ENCODE assay signal across 32 cellular contexts in genomic region chr2:235925250-235925919, GRCh38.
"Had no signal": no experiment of that assay in that cellular context is flagged by ENCODE, and none has a peak within 500 bp of the region (broad histone marks: within the 10 kb centered on the region; RNA-seq: fewer than 3 reads in every experiment).

No MANE protein-coding gene starts in this region.

- H3K27ac Mint-ChIP-seq: activated CD4-positive, alpha-beta memory T cell treated with anti-CD3 and anti-CD28 coated beads for 36 hours; activated CD4-positive, alpha-beta T cell treated with anti-CD3 and anti-CD28 coated beads for 36 hours; activated CD4-positive, alpha-beta T cell treated with anti-CD3 and anti-CD28 coated beads, Interleukin-2, amount 10 ng/mL, durations not matched to agents 24 days and 14 days; activated CD8-positive, alpha-beta memory T cell treated with anti-CD3 and anti-CD28 coated beads, Interleukin-2, amount 10 ng/mL, durations not matched to agents 7 days and 5 days; activated CD8-positive, alpha-beta T cell treated with anti-CD3 and anti-CD28 coated beads, Interleukin-2, amount 10 ng/mL, durations not matched to agents 7 days and 5 days; activated naive CD4-positive, alpha-beta T cell treated with anti-CD3 and anti-CD28 coated beads for 36 hours; activated naive CD4-positive, alpha-beta T cell treated with anti-CD3 and anti-CD28 coated beads, Interleukin-2, amount 50 U/mL, for 24 hours; activated naive CD8-positive, alpha-beta T cell treated with anti-CD3 and anti-CD28 coated beads for 36 hours; activated naive CD8-positive, alpha-beta T cell treated with anti-CD3 and anti-CD28 coated beads, Interleukin-2, amount 50 U/mL, for 24 hours; activated T-helper 1 cell treated with anti-CD3 and anti-CD28 coated beads, Interleukin-12 subunit alpha, Interleukin-12 subunit beta, Interleukin-2, Interleukin-4 antibody, amounts not matched to agents 30 ng/mL and 10 ng/mL and 1 ng/mL, durations not matched to agents 14 hours and 24 hours and 36 hours; activated T-helper 2 cell treated with anti-CD3 and anti-CD28 coated beads, Interferon-gamma antibody, Interleukin-2, Interleukin-4, amounts not matched to agents 10 μg/mL and 5 μg/mL and 100 μg/mL, durations not matched to agents 14 hours and 24 hours and 36 hours had no signal

- H3K4me1 ChIP-seq: adrenal gland, body of pancreas, colonic mucosa, foreskin keratinocyte, gastrocnemius medialis had no signal

- H3K27me3 ChIP-seq: adrenal gland, body of pancreas, cardiac muscle cell, colonic mucosa, foreskin keratinocyte, gastrocnemius medialis had no signal

- H3K36me3 ChIP-seq: adrenal gland, colonic mucosa, gastrocnemius medialis had no signal

- H3K4me3 ChIP-seq: adrenal gland, body of pancreas, cardiac muscle cell, colonic mucosa, gastrocnemius medialis had no signal

- H3K4me1 Mint-ChIP-seq: activated CD4-positive, alpha-beta T cell treated with anti-CD3 and anti-CD28 coated beads for 36 hours; activated CD4-positive, alpha-beta T cell treated with anti-CD3 and anti-CD28 coated beads, Interleukin-2, amount 10 ng/mL, durations not matched to agents 24 days and 14 days; activated CD8-positive, alpha-beta memory T cell treated with anti-CD3 and anti-CD28 coated beads, Interleukin-2, amount 10 ng/mL, durations not matched to agents 7 days and 5 days; activated naive CD4-positive, alpha-beta T cell treated with anti-CD3 and anti-CD28 coated beads, Interleukin-2, amount 50 U/mL, for 24 hours; activated naive CD8-positive, alpha-beta T cell treated with anti-CD3 and anti-CD28 coated beads for 36 hours; activated naive CD8-positive, alpha-beta T cell treated with anti-CD3 and anti-CD28 coated beads, Interleukin-2, amount 50 U/mL, for 24 hours had no signal

- H3K9me3 ChIP-seq: adrenal gland, body of pancreas, colonic mucosa, gastrocnemius medialis had no signal

- H3K36me3 Mint-ChIP-seq: activated CD4-positive, alpha-beta memory T cell treated with anti-CD3 and anti-CD28 coated beads for 36 hours; activated CD8-positive, alpha-beta memory T cell treated with anti-CD3 and anti-CD28 coated beads, Interleukin-2, amount 10 ng/mL, durations not matched to agents 7 days and 5 days; activated naive CD4-positive, alpha-beta T cell treated with anti-CD3 and anti-CD28 coated beads, Interleukin-2, amount 50 U/mL, for 24 hours; activated naive CD8-positive, alpha-beta T cell treated with anti-CD3 and anti-CD28 coated beads for 36 hours had no signal

- H3K4me3 Mint-ChIP-seq: activated CD4-positive, alpha-beta memory T cell treated with anti-CD3 and anti-CD28 coated beads for 36 hours; activated CD4-positive, alpha-beta T cell treated with anti-CD3 and anti-CD28 coated beads for 36 hours; activated CD4-positive, alpha-beta T cell treated with anti-CD3 and anti-CD28 coated beads, Interleukin-2, amount 10 ng/mL, durations not matched to agents 24 days and 14 days; activated CD8-positive, alpha-beta memory T cell treated with anti-CD3 and anti-CD28 coated beads, Interleukin-2, amount 10 ng/mL, durations not matched to agents 7 days and 5 days; activated CD8-positive, alpha-beta T cell treated with anti-CD3 and anti-CD28 coated beads, Interleukin-2, amount 10 ng/mL, durations not matched to agents 7 days and 5 days; activated naive CD4-positive, alpha-beta T cell treated with anti-CD3 and anti-CD28 coated beads for 36 hours; activated naive CD4-positive, alpha-beta T cell treated with anti-CD3 and anti-CD28 coated beads, Interleukin-2, amount 50 U/mL, for 24 hours; activated naive CD8-positive, alpha-beta T cell treated with anti-CD3 and anti-CD28 coated beads for 36 hours; activated naive CD8-positive, alpha-beta T cell treated with anti-CD3 and anti-CD28 coated beads, Interleukin-2, amount 50 U/mL, for 24 hours; activated T-helper 1 cell treated with anti-CD3 and anti-CD28 coated beads, Interleukin-12 subunit alpha, Interleukin-12 subunit beta, Interleukin-2, Interleukin-4 antibody, amounts not matched to agents 30 ng/mL and 10 ng/mL and 1 ng/mL, durations not matched to agents 14 hours and 24 hours and 36 hours had no signal

- DNase-seq: activated CD4-positive, alpha-beta memory T cell treated with anti-CD3 and anti-CD28 coated beads for 36 hours; activated CD4-positive, alpha-beta T cell treated with anti-CD3 and anti-CD28 coated beads for 36 hours; activated CD4-positive, alpha-beta T cell treated with anti-CD3 and anti-CD28 coated beads, Interleukin-2, amount 10 ng/mL, durations not matched to agents 24 days and 14 days; activated CD4-positive, CD25-positive, alpha-beta regulatory T cell; activated CD4-positive, CD25-positive, alpha-beta regulatory T cell treated with anti-CD3 and anti-CD28 coated beads, Interleukin-2, amount 50 U/mL, for 72 hours; activated CD8-positive, alpha-beta memory T cell treated with anti-CD3 and anti-CD28 coated beads, Interleukin-2, amount 10 ng/mL, durations not matched to agents 7 days and 5 days; activated CD8-positive, alpha-beta memory T cell treated with anti-CD3 and anti-CD28 coated beads, Interleukin-2, amount 50 U/mL, for 4 hours; activated CD8-positive, alpha-beta T cell treated with anti-CD3 and anti-CD28 coated beads, Interleukin-2, amount 10 ng/mL, durations not matched to agents 7 days and 5 days; activated effector memory CD4-positive, alpha-beta T cell treated with anti-CD3 and anti-CD28 coated beads, Interleukin-2, amount 50 U/mL, for 16 hours; activated naive CD4-positive, alpha-beta T cell treated with anti-CD3 and anti-CD28 coated beads for 36 hours; activated naive CD8-positive, alpha-beta T cell treated with anti-CD3 and anti-CD28 coated beads for 36 hours; activated naive CD8-positive, alpha-beta T cell treated with anti-CD3 and anti-CD28 coated beads, Interleukin-2, amount 50 U/mL, for 24 hours; activated T-cell treated with anti-CD3 and anti-CD28 coated beads, Interleukin-2, amount 50 U/mL, for 1 hour; activated T-cell treated with anti-CD3 and anti-CD28 coated beads, Interleukin-2, amount 50 U/mL, for 48 hours; amygdala; aorta; body of pancreas; central memory CD4-positive, alpha-beta T cell; cerebellar nuclear complex; colonic mucosa; effector CD8-positive, alpha-beta T cell; foreskin keratinocyte; gastrocnemius medialis; glutamatergic neuron; T-helper 1 cell; T-helper 2 cell had no signal

- H3K27me3 Mint-ChIP-seq: activated CD4-positive, alpha-beta T cell treated with anti-CD3 and anti-CD28 coated beads, Interleukin-2, amount 10 ng/mL, durations not matched to agents 24 days and 14 days; activated CD8-positive, alpha-beta memory T cell treated with anti-CD3 and anti-CD28 coated beads, Interleukin-2, amount 10 ng/mL, durations not matched to agents 7 days and 5 days; activated naive CD4-positive, alpha-beta T cell treated with anti-CD3 and anti-CD28 coated beads, Interleukin-2, amount 50 U/mL, for 24 hours; activated naive CD8-positive, alpha-beta T cell treated with anti-CD3 and anti-CD28 coated beads for 36 hours had no signal

- ATAC-seq: activated CD4-positive, alpha-beta T cell treated with anti-CD3 and anti-CD28 coated beads for 36 hours; activated CD8-positive, alpha-beta memory T cell treated with anti-CD3 and anti-CD28 coated beads, Interleukin-2, amount 10 ng/mL, durations not matched to agents 7 days and 5 days; activated CD8-positive, alpha-beta T cell treated with anti-CD3 and anti-CD28 coated beads, Interleukin-2, amount 10 ng/mL, durations not matched to agents 7 days and 5 days; activated naive CD8-positive, alpha-beta T cell treated with anti-CD3 and anti-CD28 coated beads, Interleukin-2, amount 50 U/mL, for 24 hours; body of pancreas; esophagus mucosa; foreskin keratinocyte; gastrocnemius medialis had no signal

- H3K27ac ChIP-seq: adrenal gland, body of pancreas, cardiac muscle cell, colonic mucosa, foreskin keratinocyte, gastrocnemius medialis had no signal
